ENCODE assay signal across 10 cellular contexts in genomic region chr14:71362920-71363584, GRCh38. TPM values are rescaled to one million over a fixed set of nuclear protein-coding genes. Genes with fewer than 3 reads are reported as not detected.
A peak's percentile ranks its signal among the peaks of the same experiment; 100 is the strongest.
DNase-seq lines count a peak whose midpoint lies in the region; ATAC-seq and TF ChIP-seq lines count a peak whose summit lies in the region.
"Had no signal": no experiment of that assay in that cellular context is flagged by ENCODE, and none has a peak within 500 bp of the region (broad histone marks: within the 10 kb centered on the region; RNA-seq: fewer than 3 reads in every experiment).

No MANE protein-coding gene starts in this region.

- peaks cover 87% of the 10 kb centered on the region for H3K79me2 ChIP-seq in ACC112 (ENCODE audit: control insufficient read depth, insufficient read depth, low read length, unreplicated experiment)

- H3K4me1 ChIP-seq in ACC112 (ENCODE audit: control insufficient read depth, insufficient read depth, low read length, unreplicated experiment) (peaks cover 48% of the 10 kb centered on the region), left lung (peaks cover 16 to 36% of the 10 kb centered on the region in 2 donors), thyroid gland (peaks cover 11 to 23% of the 10 kb centered on the region in 2 donors)

- TF ChIP-seq POLR2A in thyroid gland (IDR thresholded peaks at IDR 0.05) = no peak

- peak; percentile 14 for DNase-seq in H4 (ENCODE audit: low spot score)
- no peak for DNase-seq in WTC11 (ENCODE audit: low spot score)
- DNase-seq in left lung = no peak
- no peak for DNase-seq in mucosa of gallbladder (ENCODE audit: low spot score)
- DNase-seq in NCI-H774 (lab: John Stamatoyannopoulos, UW) = no peak
- no peak for DNase-seq in thyroid gland
- DNase-seq in OCI-M2 (lab: John Stamatoyannopoulos, UW; ENCODE audit: unreplicated experiment) = no peak
- DNase-seq: DMS 273 treated with DMSO at 0.1 percent for 48 hours, pancreas had no signal

- POLR2A ChIA-PET in WTC11 (lab: Charles Lee) = no interaction called here

- peaks cover 7% of the 10 kb centered on the region; the same call in 1 of the 2 replicates for H3K36me3 Mint-ChIP-seq in WTC11

- ATAC-seq in WTC11 (no peak), left lung (peak; percentile 66)

- H3K27me3 Mint-ChIP-seq in WTC11 (ENCODE audit: low read depth) = no peaks in the 10 kb centered on the region; the same call in 1 of the 2 replicates

- H3K27ac ChIP-seq in ACC112 (ENCODE audit: low read depth, low read length) = peak overlapping the region; percentile 73
- peak overlapping the region; percentile 63 to 74 for H3K27ac ChIP-seq in left lung
- no peak overlapping the region for H3K27ac ChIP-seq in thyroid gland

- H3K36me3 ChIP-seq in ACC112 (ENCODE audit: insufficient read depth, low read length) = no peaks in the 10 kb centered on the region; the same call in 1 of the 2 replicates
- no peaks in the 10 kb centered on the region for H3K36me3 ChIP-seq in left lung
- no peaks in the 10 kb centered on the region for H3K36me3 ChIP-seq in thyroid gland
- H3K36me3 ChIP-seq: pancreas had no signal

- intact Hi-C loops in left lung (cut with DNase I) (no loop called here), thyroid gland (cut with DNase I) (no loop called here)

- H3K27ac Mint-ChIP-seq in WTC11 = 0 out of 2 replicates have a peak overlapping the region, but pooled peaks have one; percentile 77

- TF ChIP-seq CTCF in WTC11 (IDR thresholded peaks at IDR 0.05) (no peak), left lung (IDR thresholded peaks at IDR 0.05) (no peak), thyroid gland (IDR thresholded peaks at IDR 0.05) (no peak)

- peaks cover 5% of the 10 kb centered on the region; the same call in 1 of the 2 replicates for H3K9me3 Mint-ChIP-seq in WTC11

- WGBS in thyroid gland, 2 donors = 65 to 68% methylated on average over 3 of the region's 3 CpGs

- H3K27me3 ChIP-seq in ACC112 (ENCODE audit: insufficient read depth, low read length) (no peaks in the 10 kb centered on the region), left lung (no peaks in the 10 kb centered on the region), thyroid gland (no peaks in the 10 kb centered on the region)
- H3K27me3 ChIP-seq: pancreas had no signal

- peaks cover 23% of the 10 kb centered on the region for H3K4me1 Mint-ChIP-seq in WTC11

- H3K4me3 Mint-ChIP-seq in WTC11 = no peak overlapping the region

- H2AFZ ChIP-seq in ACC112 (ENCODE audit: low read length, unreplicated experiment) = peak overlapping the region; percentile 9

- CTCF ChIA-PET in WTC11 (lab: Charles Lee) = interaction anchor here (1.0 kb wide), 1 partner anchor 197 kb away, joined by 3 read pairs; no protein-coding TSS in a partner anchor

- peak overlapping the region; percentile 34; the same call in 1 of the 2 replicates for H3K4me3 ChIP-seq in ACC112 (ENCODE audit: low read depth, low read length)
- H3K4me3 ChIP-seq in left lung = no peak overlapping the region
- H3K4me3 ChIP-seq in thyroid gland (replicated peaks in 1 of 3) = no peak overlapping the region
- H3K4me3 ChIP-seq: pancreas had no signal

- H3K9me3 ChIP-seq in left lung (no peaks in the 10 kb centered on the region), thyroid gland (no peaks in the 10 kb centered on the region)
- H3K9me3 ChIP-seq: pancreas had no signal

TF ChIP-seq in WTC11, 78 proteins besides CTCF, POLR2A, EP300 and RAD21 (continues in another document):
- no peak for TF ChIP-seq ZNF423 (CRISPR knock-in tag; IDR thresholded peaks at IDR 0.05)
- TF ChIP-seq ESRRA (CRISPR knock-in tag; IDR thresholded peaks at IDR 0.05; ENCODE audit: borderline replicate concordance) = no peak
- TF ChIP-seq USF1 (CRISPR knock-in tag; IDR thresholded peaks at IDR 0.05) = no peak
- TF ChIP-seq ZBTB43 (CRISPR knock-in tag; IDR thresholded peaks at IDR 0.05) = no peak
- no peak for TF ChIP-seq FOXP4 (CRISPR knock-in tag; IDR thresholded peaks at IDR 0.05)
- no peak for TF ChIP-seq CREB1 (CRISPR knock-in tag; IDR thresholded peaks at IDR 0.05)
- no peak for TF ChIP-seq ZNF138 (CRISPR knock-in tag; conservative IDR thresholded peaks at IDR 0.05)
- TF ChIP-seq ATF2 (CRISPR knock-in tag; IDR thresholded peaks at IDR 0.05; ENCODE audit: borderline replicate concordance, low read depth) = no peak
- TF ChIP-seq CBFB (CRISPR knock-in tag; IDR thresholded peaks at IDR 0.05; ENCODE audit: low read depth) = no peak
- no peak for TF ChIP-seq ZNF425 (CRISPR knock-in tag; conservative IDR thresholded peaks at IDR 0.05)
- no peak for TF ChIP-seq FOXP1 (CRISPR knock-in tag; IDR thresholded peaks at IDR 0.05; ENCODE audit: borderline replicate concordance)

RNA-seq across cellular contexts. Expression of gene SIPA1L1, which starts 42.8 kb away (rescaled TPM):
- total RNA-seq in H4 (2014; rRNA removed; shearing (Covaris generic)) = 15.6 and 18.4 TPM in 2 replicates
- 68.3 to 76.6 TPM (median 71.0 TPM) in 3 replicates for total RNA-seq in WTC11 (2021)
- 10 to 100 TPM; 42.0 to 45.6 TPM for total RNA-seq in left lung
- 98.1 TPM for total RNA-seq in mucosa of gallbladder
- total RNA-seq in thyroid gland = 10 to 100 TPM; 58.3 to 93.9 (median 78.0) TPM

Comparison
In these comparisons a context has a peak if more than half of its experiments do, and no peak if none do; other contexts are left out.
1. H3K27ac ChIP-seq: peak in ACC112 (single experiment) and left lung (2 of 2); none in thyroid gland (0 of 3).